1 cellular context compared by ENCODE assay signal in genomic region chr1:166844791-166845190, GRCh38.
TF ChIP-seq lines count a peak whose summit lies in the region.

No MANE protein-coding gene starts in this region.

TF ChIP-seq in K562, 482 proteins besides CTCF, POLR2A, EP300 and RAD21:
- TF ChIP-seq RBFOX2 (IDR thresholded peaks at IDR 0.05; ENCODE audit: low read depth, low read length) (0 out of 2 replicates have a peak, but pooled peaks have one; percentile 42), DIDO1 (tag; IDR thresholded peaks at IDR 0.05; ENCODE audit: low read depth) (no peak), TCF15 (CRISPR knock-in tag; IDR thresholded peaks at IDR 0.05) (no peak), EGR1 (conservative IDR thresholded peaks at IDR 0.05) (0 out of 2 replicates have a peak, but pooled peaks have one; percentile 14)
